1 cellular context compared by ENCODE assay signal in genomic region chr6:163554032-163554431, GRCh38.
TF ChIP-seq lines count a peak whose summit lies in the region.

No MANE protein-coding gene starts in this region.

TF ChIP-seq in GM23338, 12 proteins besides CTCF, POLR2A, EP300 and RAD21 (continued from another document):
- TF ChIP-seq REST (IDR thresholded peaks at IDR 0.05; ENCODE audit: unreplicated experiment), result no peak
- no peak for TF ChIP-seq CREB1 (CRISPR knock-in tag; IDR thresholded peaks at IDR 0.05; ENCODE audit: low read depth)
- TF ChIP-seq, protein P1, sequence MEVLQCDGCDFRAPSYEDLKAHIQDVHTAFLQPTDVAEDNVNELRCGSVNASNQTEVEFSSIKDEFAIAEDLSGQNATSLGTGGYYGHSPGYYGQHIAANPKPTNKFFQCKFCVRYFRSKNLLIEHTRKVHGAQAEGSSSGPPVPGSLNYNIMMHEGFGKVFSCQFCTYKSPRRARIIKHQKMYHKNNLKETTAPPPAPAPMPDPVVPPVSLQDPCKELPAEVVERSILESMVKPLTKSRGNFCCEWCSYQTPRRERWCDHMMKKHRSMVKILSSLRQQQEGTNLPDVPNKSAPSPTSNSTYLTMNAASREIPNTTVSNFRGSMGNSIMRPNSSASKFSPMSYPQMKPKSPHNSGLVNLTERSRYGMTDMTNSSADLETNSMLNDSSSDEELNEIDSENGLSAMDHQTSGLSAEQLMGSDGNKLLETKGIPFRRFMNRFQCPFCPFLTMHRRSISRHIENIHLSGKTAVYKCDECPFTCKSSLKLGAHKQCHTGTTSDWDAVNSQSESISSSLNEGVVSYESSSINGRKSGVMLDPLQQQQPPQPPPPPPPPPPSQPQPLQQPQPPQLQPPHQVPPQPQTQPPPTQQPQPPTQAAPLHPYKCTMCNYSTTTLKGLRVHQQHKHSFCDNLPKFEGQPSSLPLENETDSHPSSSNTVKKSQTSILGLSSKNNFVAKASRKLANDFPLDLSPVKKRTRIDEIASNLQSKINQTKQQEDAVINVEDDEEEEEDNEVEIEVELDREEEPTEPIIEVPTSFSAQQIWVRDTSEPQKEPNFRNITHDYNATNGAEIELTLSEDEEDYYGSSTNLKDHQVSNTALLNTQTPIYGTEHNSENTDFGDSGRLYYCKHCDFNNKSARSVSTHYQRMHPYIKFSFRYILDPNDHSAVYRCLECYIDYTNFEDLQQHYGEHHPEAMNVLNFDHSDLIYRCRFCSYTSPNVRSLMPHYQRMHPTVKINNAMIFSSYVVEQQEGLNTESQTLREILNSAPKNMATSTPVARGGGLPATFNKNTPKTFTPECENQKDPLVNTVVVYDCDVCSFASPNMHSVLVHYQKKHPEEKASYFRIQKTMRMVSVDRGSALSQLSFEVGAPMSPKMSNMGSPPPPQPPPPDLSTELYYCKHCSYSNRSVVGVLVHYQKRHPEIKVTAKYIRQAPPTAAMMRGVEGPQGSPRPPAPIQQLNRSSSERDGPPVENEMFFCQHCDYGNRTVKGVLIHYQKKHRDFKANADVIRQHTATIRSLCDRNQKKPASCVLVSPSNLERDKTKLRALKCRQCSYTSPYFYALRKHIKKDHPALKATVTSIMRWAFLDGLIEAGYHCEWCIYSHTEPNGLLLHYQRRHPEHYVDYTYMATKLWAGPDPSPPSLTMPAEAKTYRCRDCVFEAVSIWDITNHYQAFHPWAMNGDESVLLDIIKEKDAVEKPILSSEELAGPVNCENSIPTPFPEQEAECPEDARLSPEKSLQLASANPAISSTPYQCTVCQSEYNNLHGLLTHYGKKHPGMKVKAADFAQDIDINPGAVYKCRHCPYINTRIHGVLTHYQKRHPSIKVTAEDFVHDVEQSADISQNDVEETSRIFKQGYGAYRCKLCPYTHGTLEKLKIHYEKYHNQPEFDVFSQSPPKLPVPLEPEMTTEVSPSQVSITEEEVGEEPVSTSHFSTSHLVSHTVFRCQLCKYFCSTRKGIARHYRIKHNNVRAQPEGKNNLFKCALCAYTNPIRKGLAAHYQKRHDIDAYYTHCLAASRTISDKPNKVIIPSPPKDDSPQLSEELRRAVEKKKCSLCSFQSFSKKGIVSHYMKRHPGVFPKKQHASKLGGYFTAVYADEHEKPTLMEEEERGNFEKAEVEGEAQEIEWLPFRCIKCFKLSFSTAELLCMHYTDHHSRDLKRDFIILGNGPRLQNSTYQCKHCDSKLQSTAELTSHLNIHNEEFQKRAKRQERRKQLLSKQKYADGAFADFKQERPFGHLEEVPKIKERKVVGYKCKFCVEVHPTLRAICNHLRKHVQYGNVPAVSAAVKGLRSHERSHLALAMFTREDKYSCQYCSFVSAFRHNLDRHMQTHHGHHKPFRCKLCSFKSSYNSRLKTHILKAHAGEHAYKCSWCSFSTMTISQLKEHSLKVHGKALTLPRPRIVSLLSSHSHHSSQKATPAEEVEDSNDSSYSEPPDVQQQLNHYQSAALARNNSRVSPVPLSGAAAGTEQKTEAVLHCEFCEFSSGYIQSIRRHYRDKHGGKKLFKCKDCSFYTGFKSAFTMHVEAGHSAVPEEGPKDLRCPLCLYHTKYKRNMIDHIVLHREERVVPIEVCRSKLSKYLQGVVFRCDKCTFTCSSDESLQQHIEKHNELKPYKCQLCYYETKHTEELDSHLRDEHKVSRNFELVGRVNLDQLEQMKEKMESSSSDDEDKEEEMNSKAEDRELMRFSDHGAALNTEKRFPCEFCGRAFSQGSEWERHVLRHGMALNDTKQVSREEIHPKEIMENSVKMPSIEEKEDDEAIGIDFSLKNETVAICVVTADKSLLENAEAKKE (CRISPR knock-in tag; IDR thresholded peaks at IDR 0.05), result no peak
- TF ChIP-seq STAT1 (IDR thresholded peaks at IDR 0.05; ENCODE audit: unreplicated experiment), result no peak
- no peak for TF ChIP-seq ZNF331 (CRISPR knock-in tag; IDR thresholded peaks at IDR 0.05; ENCODE audit: low read depth)
